ENCODE assay signal across 1 cellular context in the genomic region with DNA sequence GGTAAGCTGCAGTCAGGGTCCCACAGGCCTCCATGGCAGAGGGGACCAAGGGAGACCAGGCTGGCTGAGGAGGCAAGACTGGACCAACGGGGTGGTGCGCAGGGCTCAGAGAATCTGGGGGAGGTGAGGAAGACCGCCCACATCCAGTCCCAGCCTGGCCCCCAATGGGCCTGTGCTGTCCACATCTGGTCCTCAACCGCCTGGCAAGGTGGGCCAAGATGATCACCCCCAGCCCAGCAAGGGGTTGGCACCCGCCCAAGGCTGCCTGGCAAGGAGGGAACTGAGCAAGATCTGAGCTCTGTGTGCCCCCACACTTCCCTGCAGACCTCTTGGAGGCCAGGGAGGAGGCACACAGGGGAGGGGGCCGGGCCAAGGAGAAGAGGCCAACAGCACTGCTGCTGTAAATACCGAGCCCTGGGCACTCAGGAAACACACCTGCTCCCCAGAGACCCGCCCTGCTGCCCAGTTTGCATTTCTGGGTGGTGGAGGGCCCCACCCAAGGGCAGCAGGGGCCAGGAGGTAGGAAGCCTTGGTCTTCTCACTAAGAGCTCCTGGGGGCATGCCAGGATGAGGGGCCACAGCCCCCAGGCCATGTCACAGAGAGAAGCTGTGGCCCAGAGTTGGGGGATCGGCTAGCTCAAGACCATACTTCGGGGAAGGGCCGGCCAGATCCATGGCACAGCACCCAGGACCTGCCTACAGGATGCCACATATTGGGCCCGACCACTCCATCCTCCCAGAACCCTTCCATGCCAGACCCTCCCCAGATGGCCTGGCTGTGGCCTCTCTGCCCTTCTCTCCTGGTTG.
TF ChIP-seq lines count a peak whose summit lies in the region.

No MANE protein-coding gene starts in this region.

TF ChIP-seq in GM23338, 12 proteins besides CTCF, POLR2A, EP300 and RAD21 (continued from another document):
- no peak for TF ChIP-seq JUNB (IDR thresholded peaks at IDR 0.05; ENCODE audit: unreplicated experiment)
- TF ChIP-seq, protein P1, sequence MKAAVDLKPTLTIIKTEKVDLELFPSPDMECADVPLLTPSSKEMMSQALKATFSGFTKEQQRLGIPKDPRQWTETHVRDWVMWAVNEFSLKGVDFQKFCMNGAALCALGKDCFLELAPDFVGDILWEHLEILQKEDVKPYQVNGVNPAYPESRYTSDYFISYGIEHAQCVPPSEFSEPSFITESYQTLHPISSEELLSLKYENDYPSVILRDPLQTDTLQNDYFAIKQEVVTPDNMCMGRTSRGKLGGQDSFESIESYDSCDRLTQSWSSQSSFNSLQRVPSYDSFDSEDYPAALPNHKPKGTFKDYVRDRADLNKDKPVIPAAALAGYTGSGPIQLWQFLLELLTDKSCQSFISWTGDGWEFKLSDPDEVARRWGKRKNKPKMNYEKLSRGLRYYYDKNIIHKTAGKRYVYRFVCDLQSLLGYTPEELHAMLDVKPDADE (IDR thresholded peaks at IDR 0.05) = no peak
- TF ChIP-seq REST (IDR thresholded peaks at IDR 0.05; ENCODE audit: unreplicated experiment) = no peak
- no peak for TF ChIP-seq ZNF114 (CRISPR knock-in tag; IDR thresholded peaks at IDR 0.05)
- TF ChIP-seq NANOG (IDR thresholded peaks at IDR 0.05; ENCODE audit: borderline replicate concordance) = no peak
- TF ChIP-seq ZNF331 (CRISPR knock-in tag; IDR thresholded peaks at IDR 0.05; ENCODE audit: low read depth) = no peak
